Comparison of ENCODE assay signal across 12 cellular contexts in the genomic region with DNA sequence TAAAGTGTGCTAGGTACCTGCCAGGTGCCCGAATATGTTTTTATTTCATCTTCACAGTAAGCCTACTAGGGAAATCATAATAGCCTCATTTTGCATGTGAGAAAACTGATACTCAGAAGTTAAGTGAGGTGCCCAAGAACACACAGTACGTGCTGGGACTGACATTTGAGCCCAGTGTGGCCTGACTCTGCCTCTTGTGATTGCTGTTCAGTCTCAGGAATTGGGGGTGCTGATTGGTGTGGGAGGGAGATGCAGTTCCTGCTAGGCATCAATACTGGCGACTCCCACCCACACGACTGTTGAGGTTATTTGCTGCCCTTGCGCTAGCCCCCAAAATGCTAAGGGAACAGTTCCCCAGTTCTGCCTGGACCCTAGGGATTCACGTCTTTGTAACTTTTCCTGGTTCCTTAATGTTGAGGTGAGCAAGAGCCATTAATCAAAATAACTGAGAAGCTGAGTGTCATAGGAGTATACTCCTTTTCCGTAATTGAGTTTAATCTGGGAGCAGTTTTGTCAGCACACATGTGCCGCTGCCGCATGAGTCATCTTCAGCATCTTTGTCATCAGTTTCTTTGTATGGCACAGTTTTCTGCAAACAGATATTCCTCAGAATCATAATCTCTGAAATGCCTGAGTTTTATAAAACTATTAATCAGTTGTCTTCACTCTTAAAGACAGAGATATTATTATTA.
DNase-seq lines count a peak whose midpoint lies in the region; ATAC-seq, FAIRE-seq and TF ChIP-seq lines count a peak whose summit lies in the region.
"Had no signal": no experiment of that assay in that cellular context is flagged by ENCODE, and none has a peak within 500 bp of the region (broad histone marks: within the 10 kb centered on the region; RNA-seq: fewer than 3 reads in every experiment).

No MANE protein-coding gene starts in this region.

- peak overlapping the region; percentile 10 for H3K4me2 ChIP-seq in astrocyte (ENCODE audit: low read length)

- H3K9me3 ChIP-seq in CD4-positive, CD25-positive, alpha-beta regulatory T cell (ENCODE audit: control insufficient read depth in 2 of 2, low read length in 2 of 2) = no peaks in the 10 kb centered on the region
- no peaks in the 10 kb centered on the region for H3K9me3 ChIP-seq in HEK293 (ENCODE audit: control insufficient read depth, insufficient read depth, low read depth, low read length)
- H3K9me3 ChIP-seq in astrocyte (ENCODE audit: insufficient read depth, low read depth, low read length) = no peaks in the 10 kb centered on the region

- H3K4me1 ChIP-seq in CD4-positive, CD25-positive, alpha-beta regulatory T cell (ENCODE audit: control insufficient read depth, insufficient read depth, low read length, poor library complexity, severe bottlenecking) = peaks cover 86% of the 10 kb centered on the region
- H3K4me1 ChIP-seq in HEK293 (ENCODE audit: control insufficient read depth, insufficient read depth, low read length) (peaks cover 3% of the 10 kb centered on the region; the same call in 1 of the 2 replicates), astrocyte (ENCODE audit: insufficient read depth, low read length) (peaks cover 27% of the 10 kb centered on the region)

- intact Hi-C loops in posterior vena cava (cut with DNase I) = no loop called here

- H3K4me3 Mint-ChIP-seq in CD4-positive, CD25-positive, alpha-beta regulatory T cell = peak overlapping the region; percentile 1 to 77 (median 70)
- no peak overlapping the region for H3K4me3 Mint-ChIP-seq in astrocyte (ENCODE audit: unreplicated experiment)
- no peak overlapping the region for H3K4me3 Mint-ChIP-seq in mesothelial cell of epicardium
- H3K4me3 Mint-ChIP-seq: nephron had no signal

- no peak for DNase-seq in CD4-positive, CD25-positive, alpha-beta regulatory T cell
- DNase-seq in astrocyte (ENCODE audit: low read depth) (peak; percentile 58), mesothelial cell of epicardium (ENCODE audit: low spot score in 2 of 2, unreplicated experiment in 2 of 2) (no peak), GM20000 (ENCODE audit: low spot score) (no peak), posterior vena cava (ENCODE audit: low spot score) (no peak), DMS 273 treated with DMSO at 0.1 percent for 48 hours (lab: John Stamatoyannopoulos, UW) (no peak)
- DNase-seq: activated CD4-positive, CD25-positive, alpha-beta regulatory T cell treated with anti-CD3 and anti-CD28 coated beads, Interleukin-2, amount 50 U/mL, for 72 hours; NCI-H510A; stimulated activated CD8-positive, alpha-beta memory T cell treated with anti-CD3 and anti-CD28 coated beads, Interleukin-4, amount 100 ng/mL, for 48 hours had no signal

- peak overlapping the region; percentile 72 to 92 (median 85) for H3K27ac Mint-ChIP-seq in CD4-positive, CD25-positive, alpha-beta regulatory T cell
- H3K27ac Mint-ChIP-seq in astrocyte (ENCODE audit: unreplicated experiment) (no peak overlapping the region), mesothelial cell of epicardium (peak overlapping the region; percentile 40)

- no peak for FAIRE-seq in astrocyte (lab: Jason Lieb, UNC)

- peak overlapping the region; percentile 43 for H3K4me3 ChIP-seq in CD4-positive, CD25-positive, alpha-beta regulatory T cell (ENCODE audit: low read depth, low read length)
- H3K4me3 ChIP-seq in HEK293 (ENCODE audit: low read depth, low read length) (no peak overlapping the region), astrocyte (ENCODE audit: insufficient read depth, low read depth, low read length) (no peak overlapping the region)

- H3K9me3 Mint-ChIP-seq in CD4-positive, CD25-positive, alpha-beta regulatory T cell = peaks cover 0 to 2% (median 0%) of the 10 kb centered on the region in 7 donors
- H3K9me3 Mint-ChIP-seq in astrocyte (ENCODE audit: unreplicated experiment) (no peaks in the 10 kb centered on the region), mesothelial cell of epicardium (no peaks in the 10 kb centered on the region)
- H3K9me3 Mint-ChIP-seq: nephron had no signal

- H3K4me1 Mint-ChIP-seq in CD4-positive, CD25-positive, alpha-beta regulatory T cell = peaks cover 39 to 98% (median 73%) of the 10 kb centered on the region in 4 donors
- H3K4me1 Mint-ChIP-seq in astrocyte (ENCODE audit: low read depth, unreplicated experiment) (peaks cover 32% of the 10 kb centered on the region), mesothelial cell of epicardium (peaks cover 55% of the 10 kb centered on the region)

- H3K27me3 Mint-ChIP-seq in CD4-positive, CD25-positive, alpha-beta regulatory T cell = no peaks in the 10 kb centered on the region
- H3K27me3 Mint-ChIP-seq in astrocyte (ENCODE audit: low read depth, unreplicated experiment) (no peaks in the 10 kb centered on the region), mesothelial cell of epicardium (ENCODE audit: low read depth) (no peaks in the 10 kb centered on the region)

- peaks cover 75% of the 10 kb centered on the region for H4K20me1 ChIP-seq in astrocyte (ENCODE audit: insufficient read depth, low read length)

- peaks cover 42% of the 10 kb centered on the region for H3K79me2 ChIP-seq in astrocyte (ENCODE audit: insufficient read depth, low read length)

- peaks cover 20% of the 10 kb centered on the region for H3K36me3 Mint-ChIP-seq in CD4-positive, CD25-positive, alpha-beta regulatory T cell
- no peaks in the 10 kb centered on the region for H3K36me3 Mint-ChIP-seq in astrocyte (ENCODE audit: low read depth, unreplicated experiment)
- no peaks in the 10 kb centered on the region for H3K36me3 Mint-ChIP-seq in mesothelial cell of epicardium

- H3K27ac ChIP-seq in CD4-positive, CD25-positive, alpha-beta regulatory T cell (ENCODE audit: insufficient read depth, low read length, poor library complexity, severe bottlenecking) = peak overlapping the region; percentile 57
- H3K27ac ChIP-seq in HEK293 (ENCODE audit: extremely low read depth, low read depth, low read length) (no peak overlapping the region), astrocyte (ENCODE audit: low read depth, low read length) (no peak overlapping the region)

- no peak overlapping the region for H2AFZ ChIP-seq in astrocyte (ENCODE audit: low read depth, low read length)

- POLR2A ChIA-PET in HEK293 (lab: Yijun Ruan, JAX) = no interaction called here

- H3K36me3 ChIP-seq in CD4-positive, CD25-positive, alpha-beta regulatory T cell (ENCODE audit: control insufficient read depth, insufficient read depth, low read length) = peaks cover 40% of the 10 kb centered on the region
- H3K36me3 ChIP-seq in HEK293 (ENCODE audit: control insufficient read depth in 2 of 2, insufficient read depth in 1 of 2, low read length in 2 of 2) (no peaks in the 10 kb centered on the region), astrocyte (ENCODE audit: insufficient read depth, low read length) (no peaks in the 10 kb centered on the region)

- H3K9ac ChIP-seq in astrocyte (ENCODE audit: low read length) = no peak overlapping the region

- H3K27me3 ChIP-seq in CD4-positive, CD25-positive, alpha-beta regulatory T cell (ENCODE audit: control insufficient read depth, insufficient read depth, low read length) = no peaks in the 10 kb centered on the region
- no peaks in the 10 kb centered on the region for H3K27me3 ChIP-seq in astrocyte (ENCODE audit: insufficient read depth, low read length)

- TF ChIP-seq CTCF in HEK293 (tag by site-specific recombination; IDR thresholded peaks at IDR 0.05) = no peak
- TF ChIP-seq CTCF in astrocyte (IDR thresholded peaks at IDR 0.05; ENCODE audit: insufficient read depth, low read depth, low read length) = no peak
- no peak for TF ChIP-seq CTCF in mesothelial cell of epicardium (IDR thresholded peaks at IDR 0.05; ENCODE audit: unreplicated experiment)
- TF ChIP-seq CTCF in GM20000 (IDR thresholded peaks at IDR 0.05; ENCODE audit: extremely low read depth, missing control alignments) = no peak

- no peak for ATAC-seq in CD4-positive, CD25-positive, alpha-beta regulatory T cell (ENCODE audit: low read depth in 2 of 2)
- ATAC-seq in GM21576 (IDR thresholded peaks at IDR 0.05; ENCODE audit: unreplicated experiment) = no peak

- CTCF ChIA-PET in HEK293 (lab: Yijun Ruan, JAX) = interaction anchor here (0.5 kb wide), 1 partner anchor 479 kb away, joined by 3 read pairs; no protein-coding TSS in a partner anchor

TF ChIP-seq in HEK293, 187 proteins besides CTCF, POLR2A, EP300 and RAD21:
- TF ChIP-seq ZNF221 (tag by site-specific recombination; IDR thresholded peaks at IDR 0.05; ENCODE audit: borderline replicate concordance) = no peak
- peak; percentile 51; the same call in 1 of the 2 replicates for TF ChIP-seq WT1 (tag by site-specific recombination; IDR thresholded peaks at IDR 0.05)
- peak; percentile 32; the same call in 1 of the 2 replicates for TF ChIP-seq ZBTB48 (tag by site-specific recombination; IDR thresholded peaks at IDR 0.05)

Comparison
In these comparisons a context has a peak if more than half of its experiments do, and no peak if none do; other contexts are left out.
1. H3K4me3 Mint-ChIP-seq: peak in CD4-positive, CD25-positive, alpha-beta regulatory T cell (4 of 4); none in astrocyte (single experiment) and mesothelial cell of epicardium (single experiment).